ENCODE assay signal across 6 cellular contexts in genomic region chr1:218259339-218259738, GRCh38.
"Had no signal": no experiment of that assay in that cellular context is flagged by ENCODE, and none has a peak within 500 bp of the region (broad histone marks: within the 10 kb centered on the region; RNA-seq: fewer than 3 reads in every experiment).

No MANE protein-coding gene starts in this region.

- H3K27me3 Mint-ChIP-seq: IgD-negative memory B cell had no signal

- DNase-seq: H9, KG1 had no signal

- H3K9me3 Mint-ChIP-seq: GM23338, H9 had no signal

- H3K36me3 Mint-ChIP-seq: IgD-negative memory B cell had no signal

- H3K4me3 Mint-ChIP-seq: GM23338, H9, IgD-negative memory B cell had no signal

- H3K4me1 Mint-ChIP-seq: IgD-negative memory B cell had no signal

- FAIRE-seq: H54, HTR-8/SVneo had no signal

- H3K4me2 ChIP-seq: GM23338 had no signal

- H3K4me3 ChIP-seq: GM23338 had no signal

- H3K27ac Mint-ChIP-seq: GM23338, H9, IgD-negative memory B cell had no signal

- H2AFZ ChIP-seq: GM23338 had no signal
